ENCODE assay signal across 1 cellular context in the genomic region with DNA sequence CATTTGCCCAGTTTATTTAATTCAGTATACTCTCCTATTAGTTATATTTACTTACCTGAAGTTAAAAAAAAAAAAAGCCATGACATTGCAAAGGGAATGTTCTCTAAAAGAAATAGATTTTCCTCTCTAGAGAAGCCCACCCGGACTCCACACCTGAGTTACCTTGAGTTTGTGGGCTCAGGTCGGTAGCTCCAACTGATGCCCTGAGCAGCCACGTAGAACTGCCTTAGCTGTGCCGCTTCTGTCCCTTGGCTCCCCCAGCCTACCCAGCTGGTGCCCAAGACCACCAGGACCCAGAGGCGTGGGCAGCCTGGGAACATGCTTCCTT.
TF ChIP-seq lines count a peak whose summit lies in the region.

No MANE protein-coding gene starts in this region.

TF ChIP-seq in WTC11, 78 proteins besides CTCF, POLR2A, EP300 and RAD21 (continued from another document):
- TF ChIP-seq, protein P1, sequence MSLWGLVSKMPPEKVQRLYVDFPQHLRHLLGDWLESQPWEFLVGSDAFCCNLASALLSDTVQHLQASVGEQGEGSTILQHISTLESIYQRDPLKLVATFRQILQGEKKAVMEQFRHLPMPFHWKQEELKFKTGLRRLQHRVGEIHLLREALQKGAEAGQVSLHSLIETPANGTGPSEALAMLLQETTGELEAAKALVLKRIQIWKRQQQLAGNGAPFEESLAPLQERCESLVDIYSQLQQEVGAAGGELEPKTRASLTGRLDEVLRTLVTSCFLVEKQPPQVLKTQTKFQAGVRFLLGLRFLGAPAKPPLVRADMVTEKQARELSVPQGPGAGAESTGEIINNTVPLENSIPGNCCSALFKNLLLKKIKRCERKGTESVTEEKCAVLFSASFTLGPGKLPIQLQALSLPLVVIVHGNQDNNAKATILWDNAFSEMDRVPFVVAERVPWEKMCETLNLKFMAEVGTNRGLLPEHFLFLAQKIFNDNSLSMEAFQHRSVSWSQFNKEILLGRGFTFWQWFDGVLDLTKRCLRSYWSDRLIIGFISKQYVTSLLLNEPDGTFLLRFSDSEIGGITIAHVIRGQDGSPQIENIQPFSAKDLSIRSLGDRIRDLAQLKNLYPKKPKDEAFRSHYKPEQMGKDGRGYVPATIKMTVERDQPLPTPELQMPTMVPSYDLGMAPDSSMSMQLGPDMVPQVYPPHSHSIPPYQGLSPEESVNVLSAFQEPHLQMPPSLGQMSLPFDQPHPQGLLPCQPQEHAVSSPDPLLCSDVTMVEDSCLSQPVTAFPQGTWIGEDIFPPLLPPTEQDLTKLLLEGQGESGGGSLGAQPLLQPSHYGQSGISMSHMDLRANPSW (CRISPR knock-in tag; conservative IDR thresholded peaks at IDR 0.05; ENCODE audit: low read depth) = no peak
- TF ChIP-seq, protein P2, sequence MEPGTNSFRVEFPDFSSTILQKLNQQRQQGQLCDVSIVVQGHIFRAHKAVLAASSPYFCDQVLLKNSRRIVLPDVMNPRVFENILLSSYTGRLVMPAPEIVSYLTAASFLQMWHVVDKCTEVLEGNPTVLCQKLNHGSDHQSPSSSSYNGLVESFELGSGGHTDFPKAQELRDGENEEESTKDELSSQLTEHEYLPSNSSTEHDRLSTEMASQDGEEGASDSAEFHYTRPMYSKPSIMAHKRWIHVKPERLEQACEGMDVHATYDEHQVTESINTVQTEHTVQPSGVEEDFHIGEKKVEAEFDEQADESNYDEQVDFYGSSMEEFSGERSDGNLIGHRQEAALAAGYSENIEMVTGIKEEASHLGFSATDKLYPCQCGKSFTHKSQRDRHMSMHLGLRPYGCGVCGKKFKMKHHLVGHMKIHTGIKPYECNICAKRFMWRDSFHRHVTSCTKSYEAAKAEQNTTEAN (CRISPR knock-in tag; IDR thresholded peaks at IDR 0.05) = no peak
- no peak for TF ChIP-seq GTF2I (CRISPR knock-in tag; conservative IDR thresholded peaks at IDR 0.05)
- TF ChIP-seq CREM (CRISPR knock-in tag; IDR thresholded peaks at IDR 0.05) = no peak
- TF ChIP-seq JUN (CRISPR knock-in tag; IDR thresholded peaks at IDR 0.05) = no peak
- TF ChIP-seq, protein P3, sequence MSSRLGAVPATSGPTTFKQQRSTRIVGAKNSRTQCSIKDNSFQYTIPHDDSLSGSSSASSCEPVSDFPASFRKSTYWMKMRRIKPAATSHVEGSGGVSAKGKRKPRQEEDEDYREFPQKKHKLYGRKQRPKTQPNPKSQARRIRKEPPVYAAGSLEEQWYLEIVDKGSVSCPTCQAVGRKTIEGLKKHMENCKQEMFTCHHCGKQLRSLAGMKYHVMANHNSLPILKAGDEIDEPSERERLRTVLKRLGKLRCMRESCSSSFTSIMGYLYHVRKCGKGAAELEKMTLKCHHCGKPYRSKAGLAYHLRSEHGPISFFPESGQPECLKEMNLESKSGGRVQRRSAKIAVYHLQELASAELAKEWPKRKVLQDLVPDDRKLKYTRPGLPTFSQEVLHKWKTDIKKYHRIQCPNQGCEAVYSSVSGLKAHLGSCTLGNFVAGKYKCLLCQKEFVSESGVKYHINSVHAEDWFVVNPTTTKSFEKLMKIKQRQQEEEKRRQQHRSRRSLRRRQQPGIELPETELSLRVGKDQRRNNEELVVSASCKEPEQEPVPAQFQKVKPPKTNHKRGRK (CRISPR knock-in tag; IDR thresholded peaks at IDR 0.05; ENCODE audit: borderline replicate concordance) = no peak
- TF ChIP-seq, protein P4, sequence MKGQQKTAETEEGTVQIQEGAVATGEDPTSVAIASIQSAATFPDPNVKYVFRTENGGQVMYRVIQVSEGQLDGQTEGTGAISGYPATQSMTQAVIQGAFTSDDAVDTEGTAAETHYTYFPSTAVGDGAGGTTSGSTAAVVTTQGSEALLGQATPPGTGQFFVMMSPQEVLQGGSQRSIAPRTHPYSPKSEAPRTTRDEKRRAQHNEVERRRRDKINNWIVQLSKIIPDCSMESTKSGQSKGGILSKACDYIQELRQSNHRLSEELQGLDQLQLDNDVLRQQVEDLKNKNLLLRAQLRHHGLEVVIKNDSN (CRISPR knock-in tag; IDR thresholded peaks at IDR 0.05) = no peak
- TF ChIP-seq HMGA2 (CRISPR knock-in tag; IDR thresholded peaks at IDR 0.05) = no peak
- no peak for TF ChIP-seq ZNF416 (CRISPR knock-in tag; IDR thresholded peaks at IDR 0.05)
